ENCODE assay signal across 31 cellular contexts in genomic region chr21:18954415-18954972, GRCh38.
DNase-seq lines count a peak whose midpoint lies in the region; ATAC-seq and TF ChIP-seq lines count a peak whose summit lies in the region.
"Had no signal": no experiment of that assay in that cellular context is flagged by ENCODE, and none has a peak within 500 bp of the region (broad histone marks: within the 10 kb centered on the region; RNA-seq: fewer than 3 reads in every experiment).

No MANE protein-coding gene starts in this region.

- H3K4me3 Mint-ChIP-seq in progenitor cell of endocrine pancreas (ENCODE audit: low read depth) (no peak overlapping the region), MCF 10A (ENCODE audit: unreplicated experiment) (no peak overlapping the region)
- no peak overlapping the region for H3K4me3 Mint-ChIP-seq in CD4-positive, alpha-beta T cell
- H3K4me3 Mint-ChIP-seq: activated CD8-positive, alpha-beta T cell treated with anti-CD3 and anti-CD28 coated beads, Interleukin-2, amount 10 ng/mL, durations not matched to agents 7 days and 5 days; activated naive CD4-positive, alpha-beta T cell treated with anti-CD3 and anti-CD28 coated beads, Interleukin-2, amount 50 U/mL, for 24 hours; CD4-positive, alpha-beta memory T cell; effector memory CD8-positive, alpha-beta T cell; stimulated activated naive CD8-positive, alpha-beta T cell treated with anti-CD3 and anti-CD28 coated beads, Interleukin-15, amount 100 ng/mL, for 72 hours had no signal

- peak overlapping the region; percentile 46 for H3K27ac Mint-ChIP-seq in progenitor cell of endocrine pancreas
- no peak overlapping the region for H3K27ac Mint-ChIP-seq in MCF 10A (ENCODE audit: low read depth, unreplicated experiment)
- no peak overlapping the region for H3K27ac Mint-ChIP-seq in CD4-positive, alpha-beta T cell
- H3K27ac Mint-ChIP-seq: activated CD8-positive, alpha-beta T cell treated with anti-CD3 and anti-CD28 coated beads, Interleukin-2, amount 10 ng/mL, durations not matched to agents 7 days and 5 days; activated naive CD4-positive, alpha-beta T cell treated with anti-CD3 and anti-CD28 coated beads, Interleukin-2, amount 50 U/mL, for 24 hours; activated T-helper 2 cell treated with anti-CD3 and anti-CD28 coated beads, Interferon-gamma antibody, Interleukin-2, Interleukin-4, amounts not matched to agents 10 μg/mL and 5 μg/mL and 100 μg/mL, durations not matched to agents 14 hours and 24 hours and 36 hours; CD4-positive, alpha-beta memory T cell; effector memory CD8-positive, alpha-beta T cell; stimulated activated naive CD8-positive, alpha-beta T cell treated with anti-CD3 and anti-CD28 coated beads, Interleukin-15, amount 100 ng/mL, for 72 hours had no signal

- POLR2A ChIA-PET in MCF 10A (lab: Yijun Ruan, JAX) = interaction anchor here (0.9 to 1.1 kb wide), 2 partner anchors 8 to 115 kb away, joined by 3 read pairs; no protein-coding TSS in a partner anchor
- POLR2A ChIA-PET in CD4-positive, alpha-beta T cell (lab: Charles Lee) = no interaction called here

- no peaks in the 10 kb centered on the region for H4K20me1 ChIP-seq in hepatocyte (ENCODE audit: insufficient read depth, poor library complexity, severe bottlenecking)

- no peak for TF ChIP-seq CTCF in hepatocyte (IDR thresholded peaks at IDR 0.05; ENCODE audit: poor library complexity)
- no peak for TF ChIP-seq CTCF in progenitor cell of endocrine pancreas (IDR thresholded peaks at IDR 0.05; ENCODE audit: unreplicated experiment)
- TF ChIP-seq CTCF in MCF 10A (IDR thresholded peaks at IDR 0.05; ENCODE audit: unreplicated experiment) = no peak
- TF ChIP-seq CTCF in CD4-positive, alpha-beta T cell (IDR thresholded peaks at IDR 0.05) = no peak

- H3K27ac ChIP-seq in hepatocyte = peak overlapping the region; percentile 76
- no peak overlapping the region for H3K27ac ChIP-seq in CD4-positive, alpha-beta T cell (ENCODE audit: low read depth, low read length)
- H3K27ac ChIP-seq: breast epithelium, coronary artery, heart left ventricle, neutrophil, psoas muscle, skin epidermis, thyroid gland had no signal

- no peaks in the 10 kb centered on the region for H3K9me3 ChIP-seq in hepatocyte (ENCODE audit: low read depth)
- H3K9me3 ChIP-seq in CD4-positive, alpha-beta T cell (ENCODE audit: control insufficient read depth, low read length) = no peaks in the 10 kb centered on the region
- H3K9me3 ChIP-seq: breast epithelium, heart left ventricle, neutrophil, psoas muscle, thyroid gland had no signal

- H3K9me3 Mint-ChIP-seq in progenitor cell of endocrine pancreas (ENCODE audit: low read depth) = no peaks in the 10 kb centered on the region
- no peaks in the 10 kb centered on the region for H3K9me3 Mint-ChIP-seq in MCF 10A (ENCODE audit: unreplicated experiment)
- peaks cover 6% of the 10 kb centered on the region for H3K9me3 Mint-ChIP-seq in CD4-positive, alpha-beta T cell
- H3K9me3 Mint-ChIP-seq: activated naive CD4-positive, alpha-beta T cell treated with anti-CD3 and anti-CD28 coated beads, Interleukin-2, amount 50 U/mL, for 24 hours had no signal

- H3K27me3 Mint-ChIP-seq in progenitor cell of endocrine pancreas (no peaks in the 10 kb centered on the region), MCF 10A (ENCODE audit: insufficient read depth, unreplicated experiment) (no peaks in the 10 kb centered on the region)
- H3K27me3 Mint-ChIP-seq in CD4-positive, alpha-beta T cell = no peaks in the 10 kb centered on the region
- H3K27me3 Mint-ChIP-seq: activated naive CD4-positive, alpha-beta T cell treated with anti-CD3 and anti-CD28 coated beads, Interleukin-2, amount 50 U/mL, for 24 hours; CD4-positive, alpha-beta memory T cell; effector memory CD8-positive, alpha-beta T cell; stimulated activated naive CD8-positive, alpha-beta T cell treated with anti-CD3 and anti-CD28 coated beads, Interleukin-15, amount 100 ng/mL, for 72 hours had no signal

- 60% methylated on average over 3 of the region's 3 CpGs for WGBS in hepatocyte (ENCODE audit: low lambda C conversion rate, missing lambda C conversion rate)

- ATAC-seq in CD4-positive, alpha-beta T cell (ENCODE audit: poor library complexity) = no peak
- ATAC-seq: activated CD8-positive, alpha-beta T cell treated with anti-CD3 and anti-CD28 coated beads, Interleukin-2, amount 10 ng/mL, durations not matched to agents 7 days and 5 days; effector memory CD8-positive, alpha-beta T cell; esophagus mucosa; heart left ventricle; psoas muscle; stimulated activated naive CD8-positive, alpha-beta T cell treated with anti-CD3 and anti-CD28 coated beads, Interleukin-15, amount 100 ng/mL, for 72 hours had no signal

- H3K36me3 ChIP-seq in hepatocyte (replicated peaks; ENCODE audit: insufficient read depth, low read depth) = no peaks in the 10 kb centered on the region
- H3K36me3 ChIP-seq: breast epithelium, heart left ventricle, neutrophil, thyroid gland had no signal

- intact Hi-C loops in MCF 10A (cut with micrococcal nuclease) = loop anchor here (5.0 kb wide), 1 partner anchor 368 kb away; no protein-coding TSS in a partner anchor
- intact Hi-C loops in CD4-positive, alpha-beta T cell (cut with DNase I, micrococcal nuclease) = no loop called here

- no peak overlapping the region for H3K4me2 ChIP-seq in hepatocyte

- no peaks in the 10 kb centered on the region for H3K79me2 ChIP-seq in hepatocyte

- no peaks in the 10 kb centered on the region for H3K27me3 ChIP-seq in hepatocyte
- no peaks in the 10 kb centered on the region for H3K27me3 ChIP-seq in CD4-positive, alpha-beta T cell (ENCODE audit: control insufficient read depth, insufficient read depth, low read length)
- H3K27me3 ChIP-seq: breast epithelium, heart left ventricle, neutrophil, thyroid gland had no signal

- H3K36me3 Mint-ChIP-seq in progenitor cell of endocrine pancreas (ENCODE audit: insufficient read depth) (no peaks in the 10 kb centered on the region), MCF 10A (ENCODE audit: insufficient read depth, unreplicated experiment) (no peaks in the 10 kb centered on the region)
- no peaks in the 10 kb centered on the region for H3K36me3 Mint-ChIP-seq in CD4-positive, alpha-beta T cell (ENCODE audit: low read depth)
- H3K36me3 Mint-ChIP-seq: activated naive CD4-positive, alpha-beta T cell treated with anti-CD3 and anti-CD28 coated beads, Interleukin-2, amount 50 U/mL, for 24 hours; CD4-positive, alpha-beta memory T cell had no signal

- BruUV-seq in MCF 10A (replicated peaks; lab: Mats Ljungman, UMichigan) = no TSS peak

- H3K4me3 ChIP-seq in hepatocyte = no peak overlapping the region
- H3K4me3 ChIP-seq: breast epithelium, coronary artery, heart left ventricle, psoas muscle, skin epidermis, thyroid gland had no signal

- peaks cover 8% of the 10 kb centered on the region for H3K4me1 ChIP-seq in hepatocyte (ENCODE audit: insufficient read depth)
- H3K4me1 ChIP-seq: breast epithelium, heart left ventricle, psoas muscle, thyroid gland had no signal

- DNase-seq in NCI-H748 (lab: John Stamatoyannopoulos, UW; ENCODE audit: unreplicated experiment) (peak; percentile 33), NCI-H748 treated with DMSO at 0.1 percent for 48 hours (lab: John Stamatoyannopoulos, UW) (no peak), NCI-H2227 treated with DMSO at 0.1 percent for 48 hours (lab: John Stamatoyannopoulos, UW) (peak; percentile 92), hepatocyte (ENCODE audit: low spot score) (peak; percentile 55), progenitor cell of endocrine pancreas (ENCODE audit: low spot score, unreplicated experiment) (no peak), MCF 10A (ENCODE audit: unreplicated experiment) (no peak)
- no peak for DNase-seq in CD4-positive, alpha-beta T cell
- no peak for DNase-seq in stimulated activated CD8-positive, alpha-beta memory T cell treated with anti-CD3 and anti-CD28 coated beads, Interleukin-4, amount 100 ng/mL, for 48 hours
- DNase-seq: activated CD4-positive, alpha-beta T cell treated with anti-CD3 and anti-CD28 coated beads for 1 hour; activated CD8-positive, alpha-beta T cell treated with anti-CD3 and anti-CD28 coated beads, Interleukin-2, amount 10 ng/mL, durations not matched to agents 7 days and 5 days; AML-193; amygdala; CD4-positive, alpha-beta memory T cell; DMS 273 treated with DMSO at 0.1 percent for 48 hours; effector memory CD8-positive, alpha-beta T cell; EL; foreskin fibroblast; heart left ventricle; NCI-H1930; NCI-H446; NK-92 treated with Interleukin-12 subunit alpha and Interleukin-12 subunit beta, amount 100 ng/mL, for 24 hours; psoas muscle; stimulated activated naive CD8-positive, alpha-beta T cell treated with anti-CD3 and anti-CD28 coated beads, Interleukin-15, amount 100 ng/mL, for 72 hours; thyroid gland had no signal

- no peak overlapping the region for H2AFZ ChIP-seq in hepatocyte

- CTCF ChIA-PET in MCF 10A (lab: Yijun Ruan, JAX) = interaction anchor here (0.6 to 1.4 kb wide), 3 partner anchors 103 to 356 kb away, joined by 3 to 5 read pairs (median 4); no protein-coding TSS in a partner anchor
- CTCF ChIA-PET in CD4-positive, alpha-beta T cell (lab: Charles Lee) = no interaction called here

- no peaks in the 10 kb centered on the region for H3K9me2 ChIP-seq in hepatocyte (replicated peaks; ENCODE audit: insufficient read depth)

- H3K4me1 Mint-ChIP-seq in progenitor cell of endocrine pancreas (ENCODE audit: low read depth) = peaks cover 11% of the 10 kb centered on the region
- H3K4me1 Mint-ChIP-seq in MCF 10A (ENCODE audit: insufficient read depth, unreplicated experiment) = peaks cover 7% of the 10 kb centered on the region
- no peaks in the 10 kb centered on the region for H3K4me1 Mint-ChIP-seq in CD4-positive, alpha-beta T cell (ENCODE audit: low read depth)
- H3K4me1 Mint-ChIP-seq: activated naive CD4-positive, alpha-beta T cell treated with anti-CD3 and anti-CD28 coated beads, Interleukin-2, amount 50 U/mL, for 24 hours; CD4-positive, alpha-beta memory T cell; stimulated activated naive CD8-positive, alpha-beta T cell treated with anti-CD3 and anti-CD28 coated beads, Interleukin-15, amount 100 ng/mL, for 72 hours had no signal

Comparison
In these comparisons a context has a peak if more than half of its experiments do, and no peak if none do; other contexts are left out.
1. DNase-seq: peak in NCI-H748 (single experiment), NCI-H2227 treated with DMSO at 0.1 percent for 48 hours (single experiment) and hepatocyte (single experiment); none in NCI-H748 treated with DMSO at 0.1 percent for 48 hours (single experiment), progenitor cell of endocrine pancreas (single experiment), MCF 10A (single experiment), CD4-positive, alpha-beta T cell (0 of 10) and stimulated activated CD8-positive, alpha-beta memory T cell treated with anti-CD3 and anti-CD28 coated beads, Interleukin-4, amount 100 ng/mL, for 48 hours (single experiment).